Comparison of ENCODE assay signal across 26 cellular contexts in genomic region chr6:67966830-67967229, GRCh38.
DNase-seq lines count a peak whose midpoint lies in the region; ATAC-seq, FAIRE-seq and TF ChIP-seq lines count a peak whose summit lies in the region.
"Had no signal": no experiment of that assay in that cellular context is flagged by ENCODE, and none has a peak within 500 bp of the region (broad histone marks: within the 10 kb centered on the region; RNA-seq: fewer than 3 reads in every experiment).

No MANE protein-coding gene starts in this region.

- CTCF ChIA-PET in K562 (lab: Yijun Ruan, JAX; ENCODE audit: low intra/inter-chr PET ratio): no interaction called here
- CTCF ChIA-PET in activated CD8-positive, alpha-beta T cell treated with anti-CD3 and anti-CD28 coated beads, Interleukin-2, amount 10 ng/mL, durations not matched to agents 7 days and 5 days (lab: Charles Lee): no interaction called here

- H3K27me3 Mint-ChIP-seq in activated CD8-positive, alpha-beta T cell treated with anti-CD3 and anti-CD28 coated beads, Interleukin-2, amount 10 ng/mL, durations not matched to agents 7 days and 5 days (ENCODE audit: low read depth): no peaks in the 10 kb centered on the region
- H3K27me3 Mint-ChIP-seq: CD4-positive, alpha-beta T cell; CD8-positive, alpha-beta memory T cell had no signal

- H3K9ac ChIP-seq in OCI-LY1 (ENCODE audit: low read length) (no peak overlapping the region), K562 (ENCODE audit: insufficient read depth in 1 of 2, low read depth in 2 of 2, low read length in 2 of 2) (no peak overlapping the region)
- H3K9ac ChIP-seq: BLaER1 treated with 17β-estradiol and CSF1 and Interleukin-3, amounts not matched to agents 10 nM and 100 nM had no signal

- no peak for TF ChIP-seq EP300 in K562 (IDR thresholded peaks at IDR 0.05; ENCODE audit: low read length)
- TF ChIP-seq EP300 in ovary (IDR thresholded peaks at IDR 0.05): no peak

- in situ Hi-C loops in K562 (cut with MboI): no loop called here

- no peak overlapping the region for H3K27ac Mint-ChIP-seq in activated CD8-positive, alpha-beta T cell treated with anti-CD3 and anti-CD28 coated beads, Interleukin-2, amount 10 ng/mL, durations not matched to agents 7 days and 5 days
- H3K27ac Mint-ChIP-seq: CD14-positive monocyte; CD4-positive, alpha-beta T cell; CD8-positive, alpha-beta memory T cell; GM23338 had no signal

- intact Hi-C loops in K562 (cut with micrococcal nuclease) (no loop called here), ovary (cut with DNase I) (no loop called here)

- no peaks in the 10 kb centered on the region for H3K4me1 Mint-ChIP-seq in activated CD8-positive, alpha-beta T cell treated with anti-CD3 and anti-CD28 coated beads, Interleukin-2, amount 10 ng/mL, durations not matched to agents 7 days and 5 days (ENCODE audit: low read depth)
- H3K4me1 Mint-ChIP-seq: CD14-positive monocyte; CD8-positive, alpha-beta memory T cell; GM23338 had no signal

- no peaks in the 10 kb centered on the region for H3K9me2 ChIP-seq in OCI-LY1 (ENCODE audit: low read depth, low read length)

- H3K4me3 Mint-ChIP-seq in activated CD8-positive, alpha-beta T cell treated with anti-CD3 and anti-CD28 coated beads, Interleukin-2, amount 10 ng/mL, durations not matched to agents 7 days and 5 days: no peak overlapping the region
- H3K4me3 Mint-ChIP-seq: CD14-positive monocyte; CD4-positive, alpha-beta T cell; CD8-positive, alpha-beta memory T cell; GM23338 had no signal

- no peaks in the 10 kb centered on the region for H3K79me2 ChIP-seq in OCI-LY1 (ENCODE audit: insufficient read depth, low read length)
- H3K79me2 ChIP-seq in K562 (ENCODE audit: control insufficient read depth, insufficient read depth, low read length): no peaks in the 10 kb centered on the region

- FAIRE-seq in H54 (lab: Jason Lieb, UNC): peak; percentile 41
- FAIRE-seq in K562 (lab: Jason Lieb, UNC): no peak
- FAIRE-seq: A549, D721Med, GM12892 had no signal

- H2AFZ ChIP-seq in OCI-LY1 (ENCODE audit: low read length) (0 out of 2 replicates have a peak overlapping the region, but pooled peaks have one; percentile 2), K562 (ENCODE audit: low read depth, low read length) (peak overlapping the region; percentile 30)
- H2AFZ ChIP-seq: GM23338 had no signal

- H3K4me3 ChIP-seq in OCI-LY1 (ENCODE audit: low read depth, low read length, poor library complexity, severe bottlenecking): no peak overlapping the region
- no peak overlapping the region for H3K4me3 ChIP-seq in K562
- no peak overlapping the region for H3K4me3 ChIP-seq in lung
- no peak overlapping the region for H3K4me3 ChIP-seq in ovary
- H3K4me3 ChIP-seq: A549; BLaER1 treated with 17β-estradiol and CSF1 and Interleukin-3, amounts not matched to agents 10 nM and 100 nM; GM23338 had no signal

- ATAC-seq in K562 (peak; percentile 51), lung (ENCODE audit: insufficient read depth, low FRiP score) (peak; percentile 53), HG03175 (IDR thresholded peaks at IDR 0.05; ENCODE audit: unreplicated experiment) (no peak), GM21528 (IDR thresholded peaks at IDR 0.05; ENCODE audit: low FRiP score, unreplicated experiment) (no peak)
- ATAC-seq in activated CD8-positive, alpha-beta T cell treated with anti-CD3 and anti-CD28 coated beads, Interleukin-2, amount 10 ng/mL, durations not matched to agents 7 days and 5 days: no peak
- ATAC-seq: A549, GM23338 had no signal

- H3K9me3 ChIP-seq in OCI-LY1 (ENCODE audit: low read length): no peaks in the 10 kb centered on the region
- no peaks in the 10 kb centered on the region for H3K9me3 ChIP-seq in K562 (replicated peaks; ENCODE audit: control insufficient read depth, insufficient read depth, low read depth, low read length)
- H3K9me3 ChIP-seq in lung (ENCODE audit: control insufficient read depth in 2 of 2, insufficient read depth in 1 of 2, low read length in 1 of 2): no peaks in the 10 kb centered on the region
- no peaks in the 10 kb centered on the region for H3K9me3 ChIP-seq in ovary
- H3K9me3 ChIP-seq: A549; BE2C; BLaER1 treated with 17β-estradiol and CSF1 and Interleukin-3, amounts not matched to agents 10 nM and 100 nM had no signal

- no peaks in the 10 kb centered on the region for H3F3A ChIP-seq in OCI-LY1 (ENCODE audit: insufficient read depth, low read length)

- H3K27me3 ChIP-seq in OCI-LY1 (ENCODE audit: insufficient read depth, low read length): no peaks in the 10 kb centered on the region
- no peaks in the 10 kb centered on the region for H3K27me3 ChIP-seq in K562 (ENCODE audit: control insufficient read depth in 2 of 2, insufficient read depth in 2 of 2, low read length in 2 of 2)
- no peaks in the 10 kb centered on the region for H3K27me3 ChIP-seq in lung (ENCODE audit: control insufficient read depth, insufficient read depth)
- H3K27me3 ChIP-seq in ovary: no peaks in the 10 kb centered on the region
- H3K27me3 ChIP-seq: BE2C; BLaER1 treated with 17β-estradiol and CSF1 and Interleukin-3, amounts not matched to agents 10 nM and 100 nM had no signal

- TF ChIP-seq POLR2A in H54 (IDR thresholded peaks at IDR 0.05; ENCODE audit: low read depth, low read length) (no peak), K562 (conservative IDR thresholded peaks at IDR 0.05) (no peak), ovary (IDR thresholded peaks at IDR 0.05) (no peak)

- no TSS peak for BruUV-seq in K562 (replicated peaks; lab: Mats Ljungman, UMichigan)

- H3K27ac ChIP-seq in OCI-LY1 (ENCODE audit: low read depth, low read length, poor library complexity, severe bottlenecking): no peak overlapping the region
- H3K27ac ChIP-seq in K562 (ENCODE audit: extremely low read depth, low read depth, low read length): no peak overlapping the region
- no peak overlapping the region for H3K27ac ChIP-seq in lung (ENCODE audit: low read depth in 1 of 2, low read length in 1 of 2)
- no peak overlapping the region for H3K27ac ChIP-seq in ovary
- H3K27ac ChIP-seq: A549; BLaER1 treated with 17β-estradiol and CSF1 and Interleukin-3, amounts not matched to agents 10 nM and 100 nM had no signal

- DNase-seq in H54 (ENCODE audit: insufficient read length, low spot score) (no peak), K562 (ENCODE audit: extremely low read depth in 1 of 4, low spot score in 3 of 4) (no peak), lung (ENCODE audit: low spot score) (no peak), ovary (no peak)
- no peak for DNase-seq in activated CD8-positive, alpha-beta T cell treated with anti-CD3 and anti-CD28 coated beads, Interleukin-2, amount 10 ng/mL, durations not matched to agents 7 days and 5 days
- DNase-seq: 8988T; ACHN; AML-193; BE2C; CD4-positive, alpha-beta T cell; CD8-positive, alpha-beta memory T cell; DMS 273 treated with DMSO at 0.1 percent for 48 hours; DMS53; DMS79 treated with DMSO at 0.1 percent for 48 hours; GF-D8; H7; HCEC 1CT had no signal

- 46% methylated on average over 1 of the region's 1 CpG for WGBS in K562 (ENCODE audit: insufficient coverage, low coverage, missing lambda C conversion rate)
- WGBS in lung, 2 donors: 88 to 90% methylated on average over 1 of the region's 1 CpG
- WGBS in ovary, 3 donors: 94 to 97% (median 95%) methylated on average over 1 of the region's 1 CpG

- no peaks in the 10 kb centered on the region for H3K9me1 ChIP-seq in K562 (ENCODE audit: control insufficient read depth, insufficient read depth, low read length)

- H3K4me2 ChIP-seq in OCI-LY1 (ENCODE audit: low read length) (no peak overlapping the region), K562 (ENCODE audit: insufficient read depth, low read length) (no peak overlapping the region)
- H3K4me2 ChIP-seq: A549; BLaER1 treated with 17β-estradiol and CSF1 and Interleukin-3, amounts not matched to agents 10 nM and 100 nM; GM23338 had no signal

- H3K36me3 Mint-ChIP-seq in activated CD8-positive, alpha-beta T cell treated with anti-CD3 and anti-CD28 coated beads, Interleukin-2, amount 10 ng/mL, durations not matched to agents 7 days and 5 days (ENCODE audit: low read depth): no peaks in the 10 kb centered on the region
- H3K36me3 Mint-ChIP-seq: CD14-positive monocyte; CD8-positive, alpha-beta memory T cell had no signal

- H3K4me1 ChIP-seq in OCI-LY1 (ENCODE audit: insufficient read depth, low read length, severe bottlenecking) (peaks cover 19% of the 10 kb centered on the region), K562 (replicated peaks in 1 of 2; ENCODE audit: control insufficient read depth in 2 of 2, insufficient read depth in 2 of 2, low read length in 2 of 2) (no peaks in the 10 kb centered on the region), lung (ENCODE audit: control insufficient read depth in 2 of 2, insufficient read depth in 2 of 2, low read length in 2 of 2) (no peaks in the 10 kb centered on the region), ovary (ENCODE audit: insufficient read depth) (no peaks in the 10 kb centered on the region)
- H3K4me1 ChIP-seq: A549; BLaER1 treated with 17β-estradiol and CSF1 and Interleukin-3, amounts not matched to agents 10 nM and 100 nM had no signal

- TF ChIP-seq CTCF in OCI-LY1 (IDR thresholded peaks at IDR 0.05; ENCODE audit: low read length) (no peak), K562 (IDR thresholded peaks at IDR 0.05 in 2 of 3, conservative IDR thresholded peaks at IDR 0.05 in 1 of 3; ENCODE audit: insufficient read depth in 2 of 3, low read depth in 1 of 3, low read length in 3 of 3) (no peak), lung (IDR thresholded peaks at IDR 0.05; ENCODE audit: control extremely low read depth, extremely low read depth) (no peak), ovary (IDR thresholded peaks at IDR 0.05) (no peak)

- no peaks in the 10 kb centered on the region for H3K36me3 ChIP-seq in OCI-LY1 (ENCODE audit: insufficient read depth, low read length)
- H3K36me3 ChIP-seq in K562 (ENCODE audit: control insufficient read depth, insufficient read depth, low read length): no peaks in the 10 kb centered on the region
- no peaks in the 10 kb centered on the region for H3K36me3 ChIP-seq in lung (ENCODE audit: control insufficient read depth in 2 of 2, insufficient read depth in 2 of 2, low read length in 2 of 2)
- H3K36me3 ChIP-seq in ovary: no peaks in the 10 kb centered on the region
- H3K36me3 ChIP-seq: BE2C; BLaER1 treated with 17β-estradiol and CSF1 and Interleukin-3, amounts not matched to agents 10 nM and 100 nM had no signal

- no peak for TF ChIP-seq RAD21 in K562 (CRISPR knock-in tag; conservative IDR thresholded peaks at IDR 0.05 in 1 of 2, IDR thresholded peaks at IDR 0.05 in 1 of 2)

- H3K9me3 Mint-ChIP-seq in activated CD8-positive, alpha-beta T cell treated with anti-CD3 and anti-CD28 coated beads, Interleukin-2, amount 10 ng/mL, durations not matched to agents 7 days and 5 days (ENCODE audit: insufficient read depth): peaks cover 6% of the 10 kb centered on the region
- H3K9me3 Mint-ChIP-seq: GM23338 had no signal

- H4K20me1 ChIP-seq in OCI-LY1 (ENCODE audit: insufficient read depth, low read length) (no peaks in the 10 kb centered on the region), K562 (replicated peaks; ENCODE audit: control insufficient read depth, insufficient read depth, low read length) (no peaks in the 10 kb centered on the region)
- H4K20me1 ChIP-seq: BLaER1 treated with 17β-estradiol and CSF1 and Interleukin-3, amounts not matched to agents 10 nM and 100 nM had no signal

- POLR2A ChIA-PET in K562 (lab: Yijun Ruan, JAX): interaction anchor here (1.2 kb wide), 1 partner anchor 15 kb away, joined by 4 read pairs; no protein-coding TSS in a partner anchor
- POLR2A ChIA-PET in activated CD8-positive, alpha-beta T cell treated with anti-CD3 and anti-CD28 coated beads, Interleukin-2, amount 10 ng/mL, durations not matched to agents 7 days and 5 days (lab: Charles Lee): no interaction called here

Comparison
In these comparisons a context has a peak if more than half of its experiments do, and no peak if none do; other contexts are left out.
1. ATAC-seq: peak in K562 (single experiment) and lung (single experiment); none in activated CD8-positive, alpha-beta T cell treated with anti-CD3 and anti-CD28 coated beads, Interleukin-2, amount 10 ng/mL, durations not matched to agents 7 days and 5 days (single experiment), HG03175 (single experiment) and GM21528 (single experiment).